15 cellular contexts compared by ENCODE assay signal in genomic region chr13:40057228-40057627, GRCh38.
"Had no signal": no experiment of that assay in that cellular context is flagged by ENCODE, and none has a peak within 500 bp of the region (broad histone marks: within the 10 kb centered on the region; RNA-seq: fewer than 3 reads in every experiment).

No MANE protein-coding gene starts in this region.

- H3K9ac ChIP-seq: SK-N-SH had no signal

- H3K9me3 ChIP-seq: SK-N-SH had no signal

- DNase-seq: KBM-7, MM.1S, NCI-H1092 treated with DMSO at 0.1 percent for 48 hours, NCI-H1436, NCI-H187, NCI-H2029, NCI-H2081 treated with DMSO at 0.1 percent for 48 hours, NCI-H2227 treated with DMSO at 0.1 percent for 48 hours, NCI-H524, NCI-H526 treated with DMSO at 0.1 percent for 48 hours, NCI-H748 treated with DMSO at 0.1 percent for 48 hours, RPMI8226, SHP77, SK-N-SH, SW 1271 had no signal

- H3K4me2 ChIP-seq: SK-N-SH had no signal
